8 cellular contexts compared by ENCODE assay signal in genomic region chr22:31969789-31970489, GRCh38. TPM values are rescaled to one million over a fixed set of nuclear protein-coding genes. Genes with fewer than 3 reads are reported as not detected.
DNase-seq lines count a peak whose midpoint lies in the region; ATAC-seq and TF ChIP-seq lines count a peak whose summit lies in the region.

No MANE protein-coding gene starts in this region.

- POLR2A ChIA-PET in BJ (lab: Charles Lee) = no interaction called here

- no peak for DNase-seq in BJ (ENCODE audit: low read depth)
- peak; percentile 69 for DNase-seq in M059J (ENCODE audit: low read depth)
- DNase-seq in SK-MEL-5 (ENCODE audit: low read depth, low spot score) = peak; percentile 85
- peak; percentile 69 for DNase-seq in activated naive CD8-positive, alpha-beta T cell treated with anti-CD3 and anti-CD28 coated beads for 36 hours
- peak; percentile 60 for DNase-seq in Right ventricle myocardium superior
- DNase-seq in osteocyte (ENCODE audit: extremely low spot score, unreplicated experiment) = no peak

- TF ChIP-seq CTCF in BJ (IDR thresholded peaks at IDR 0.05; ENCODE audit: insufficient read depth, low read depth, low read length) (peak; percentile 69), osteocyte (IDR thresholded peaks at IDR 0.05) (peak; percentile 62)

- no peaks in the 10 kb centered on the region for H3K36me3 ChIP-seq in BJ (ENCODE audit: control insufficient read depth, insufficient read depth, low read length)

- in situ Hi-C loops in SK-MEL-5 (cut with HindIII; ENCODE audit: low pct_unique_long_range_greater_than_20kb, low sequenced_read_pairs) = loop anchor here (25.0 kb wide), 1 partner anchor 258 kb away; no protein-coding TSS in a partner anchor

- H3K27ac Mint-ChIP-seq in activated naive CD8-positive, alpha-beta T cell treated with anti-CD3 and anti-CD28 coated beads for 36 hours = no peak overlapping the region
- H3K27ac Mint-ChIP-seq in osteocyte (ENCODE audit: unreplicated experiment) = peak overlapping the region; percentile 31

- ATAC-seq in GM19351 (IDR thresholded peaks at IDR 0.05; ENCODE audit: unreplicated experiment) (peak; percentile 58), Right ventricle myocardium superior (ENCODE audit: poor library complexity) (peak; percentile 83), HG02588 (IDR thresholded peaks at IDR 0.05; ENCODE audit: unreplicated experiment) (no peak)

- H3K4me1 Mint-ChIP-seq in activated naive CD8-positive, alpha-beta T cell treated with anti-CD3 and anti-CD28 coated beads for 36 hours = peaks cover 11% of the 10 kb centered on the region
- peaks cover 8% of the 10 kb centered on the region for H3K4me1 Mint-ChIP-seq in osteocyte (ENCODE audit: unreplicated experiment)

- no peaks in the 10 kb centered on the region for H3K27me3 Mint-ChIP-seq in activated naive CD8-positive, alpha-beta T cell treated with anti-CD3 and anti-CD28 coated beads for 36 hours
- H3K27me3 Mint-ChIP-seq in osteocyte (ENCODE audit: unreplicated experiment) = peaks cover 2% of the 10 kb centered on the region

- peak overlapping the region; percentile 72 for H3K4me3 Mint-ChIP-seq in activated naive CD8-positive, alpha-beta T cell treated with anti-CD3 and anti-CD28 coated beads for 36 hours
- H3K4me3 Mint-ChIP-seq in osteocyte (ENCODE audit: unreplicated experiment) = peak overlapping the region; percentile 79

- CTCF ChIA-PET in BJ (lab: Yijun Ruan, JAX) = interaction anchor here (0.6 to 3.0 kb wide), 36 partner anchors 9 to 1023 kb away, joined by 3 to 23 read pairs (median 4); partner anchors contain the start of genes DEPDC5 and PISD

- no peaks in the 10 kb centered on the region for H3K9me3 Mint-ChIP-seq in activated naive CD8-positive, alpha-beta T cell treated with anti-CD3 and anti-CD28 coated beads for 36 hours
- H3K9me3 Mint-ChIP-seq in osteocyte (ENCODE audit: unreplicated experiment) = no peaks in the 10 kb centered on the region

- intact Hi-C loops in Right ventricle myocardium superior (cut with DNase I) = loop anchor here (10.0 kb wide), 2 partner anchors 235 to 505 kb away; partner anchors contain the start of genes FBXO7 and RFPL2

- no peaks in the 10 kb centered on the region for H3K27me3 ChIP-seq in BJ (ENCODE audit: control insufficient read depth, insufficient read depth, low read length)

- H3K36me3 Mint-ChIP-seq in activated naive CD8-positive, alpha-beta T cell treated with anti-CD3 and anti-CD28 coated beads for 36 hours = no peaks in the 10 kb centered on the region
- no peaks in the 10 kb centered on the region for H3K36me3 Mint-ChIP-seq in osteocyte (ENCODE audit: unreplicated experiment)

- H3K4me3 ChIP-seq in BJ (ENCODE audit: low read depth, low read length) = peak overlapping the region; percentile 49

RNA-seq across cellular contexts. Expression of gene YWHAH, which starts 25.6 kb away (rescaled TPM):
- 140 and 146 TPM in 2 replicates for polyA plus RNA-seq in BJ (2011; rRNA removed)
- 73.7 and 83.5 TPM in 2 replicates for polyA minus RNA-seq in BJ (2011; rRNA and poly(A)+ RNA removed)
- 176 and 196 TPM in 2 replicates for total RNA-seq in M059J (2014; rRNA removed; shearing (Covaris generic))
- total RNA-seq in SK-MEL-5 (2014; rRNA removed; shearing (Covaris generic)) = 130 and 140 TPM in 2 replicates
- 158 and 164 TPM in 2 replicates for polyA plus RNA-seq in SK-MEL-5 (2015; cell fraction: cytosol; rRNA removed)
- 27.7 and 29.7 TPM in 2 replicates for polyA plus RNA-seq in SK-MEL-5 (2015; cell fraction: nucleus; rRNA removed)
- total RNA-seq in activated naive CD8-positive, alpha-beta T cell treated with anti-CD3 and anti-CD28 coated beads for 36 hours = 100 to 1,000 TPM; 173 to 177 TPM
- 67.5 TPM for total RNA-seq in Right ventricle myocardium superior
- total RNA-seq in osteocyte = 150 and 152 TPM in 2 replicates

Comparison
In these comparisons a context has a peak if more than half of its experiments do, and no peak if none do; other contexts are left out.
1. DNase-seq: peak in M059J (single experiment), SK-MEL-5 (single experiment), activated naive CD8-positive, alpha-beta T cell treated with anti-CD3 and anti-CD28 coated beads for 36 hours (single experiment) and Right ventricle myocardium superior (single experiment); none in BJ (single experiment) and osteocyte (single experiment).